In genomic region chr12:64801381-64801780, GRCh38 we compare ENCODE assay signal across 11 cellular contexts. TPM values are rescaled to one million over a fixed set of nuclear protein-coding genes. Genes with fewer than 3 reads are reported as not detected.
DNase-seq lines count a peak whose midpoint lies in the region; ATAC-seq, FAIRE-seq and TF ChIP-seq lines count a peak whose summit lies in the region.
"Had no signal": no experiment of that assay in that cellular context is flagged by ENCODE, and none has a peak within 500 bp of the region (broad histone marks: within the 10 kb centered on the region; RNA-seq: fewer than 3 reads in every experiment).

No MANE protein-coding gene starts in this region.

- H4K20me1 ChIP-seq in osteoblast (ENCODE audit: insufficient read depth, low read length): no peaks in the 10 kb centered on the region

- no peaks in the 10 kb centered on the region for H3K9me3 ChIP-seq in osteoblast (ENCODE audit: low read depth, low read length)
- H3K9me3 ChIP-seq: adrenal gland had no signal

- no peak for ATAC-seq in GM18511 (IDR thresholded peaks at IDR 0.05; ENCODE audit: unreplicated experiment)

- H3K27ac ChIP-seq in osteoblast (ENCODE audit: low read depth, low read length): no peak overlapping the region
- H3K27ac ChIP-seq: adrenal gland had no signal

- H3K79me2 ChIP-seq in osteoblast (ENCODE audit: insufficient read depth, low read length): no peaks in the 10 kb centered on the region

- peak; percentile 18 for DNase-seq in NCI-H1105 treated with DMSO at 0.1 percent for 48 hours (lab: John Stamatoyannopoulos, UW)
- no peak for DNase-seq in NCI-H1105 (lab: John Stamatoyannopoulos, UW)
- no peak for DNase-seq in bronchial epithelial cell (ENCODE audit: low read depth)
- no peak for DNase-seq in osteoblast (ENCODE audit: insufficient read length, low spot score, missing footprints)
- DNase-seq in activated gamma-delta T cell (lab: John Stamatoyannopoulos, UW): no peak
- no peak for DNase-seq in GM12891 (ENCODE audit: insufficient read length, low spot score)
- DNase-seq: adrenal gland; stimulated activated CD4-positive, alpha-beta T cell treated with anti-CD3 and anti-CD28 coated beads, Interleukin-2, amount 100 ng/mL, for 24 hours; T-helper 2 cell had no signal

- H3K4me3 ChIP-seq in bronchial epithelial cell (ENCODE audit: low read depth, low read length) (no peak overlapping the region), osteoblast (ENCODE audit: insufficient read depth, low read length) (no peak overlapping the region)
- H3K4me3 ChIP-seq: adrenal gland had no signal

- no peak overlapping the region for H3K4me2 ChIP-seq in osteoblast (ENCODE audit: insufficient read depth, low read length)

- H2AFZ ChIP-seq in osteoblast (ENCODE audit: low read length): no peak overlapping the region

- no peaks in the 10 kb centered on the region for H3K36me3 ChIP-seq in bronchial epithelial cell (ENCODE audit: control insufficient read depth, insufficient read depth, low read length)
- H3K36me3 ChIP-seq in osteoblast (ENCODE audit: insufficient read depth, low read length): no peaks in the 10 kb centered on the region
- H3K36me3 ChIP-seq: adrenal gland had no signal

- TF ChIP-seq CTCF in LNCAP (IDR thresholded peaks at IDR 0.05) (peak; percentile 39), bronchial epithelial cell (IDR thresholded peaks at IDR 0.05; ENCODE audit: insufficient read depth, low read length, severe bottlenecking) (peak; percentile 42), osteoblast (IDR thresholded peaks at IDR 0.05; ENCODE audit: extremely low read depth, low read depth, low read length) (peak; percentile 39)

- H3K27me3 ChIP-seq in bronchial epithelial cell (ENCODE audit: control insufficient read depth, insufficient read depth, low read length) (no peaks in the 10 kb centered on the region), osteoblast (ENCODE audit: insufficient read depth, low read length) (peaks cover 15% of the 10 kb centered on the region)
- H3K27me3 ChIP-seq: adrenal gland had no signal

- TF ChIP-seq POLR2A in GM12891 (IDR thresholded peaks at IDR 0.05; ENCODE audit: low read depth, low read length): no peak

- FAIRE-seq in bronchial epithelial cell (lab: Jason Lieb, UNC) (no peak), GM12891 (lab: Jason Lieb, UNC) (no peak)

- H3K4me1 ChIP-seq in osteoblast (ENCODE audit: insufficient read depth, low read length): no peaks in the 10 kb centered on the region

TF ChIP-seq in GM12891, 5 proteins besides CTCF, POLR2A, EP300 and RAD21:
- TF ChIP-seq SPI1 (IDR thresholded peaks at IDR 0.05; ENCODE audit: low read depth, low read length) (no peak), PAX5 (IDR thresholded peaks at IDR 0.05; ENCODE audit: insufficient read depth, low read length, severe bottlenecking) (no peak), POLR2AphosphoS5 (IDR thresholded peaks at IDR 0.05; ENCODE audit: low read depth, low read length) (no peak), TAF1 (IDR thresholded peaks at IDR 0.05; ENCODE audit: low read depth, low read length) (no peak)

RNA-seq across cellular contexts. Expression of gene TBC1D30, which starts 23.1 kb away (rescaled TPM):
- total RNA-seq in bronchial epithelial cell: 2.6 and 4.2 TPM in 2 replicates
- 0.29 and 0.72 TPM in 2 replicates for total RNA-seq in osteoblast
- 2.1 TPM for polyA plus RNA-seq in GM12891 (2012; ENCODE audit: low read depth, missing spikeins)

RNA-seq across cellular contexts. Expression of gene GNS, which starts 42.2 kb away (rescaled TPM):
- total RNA-seq in bronchial epithelial cell: 82.7 and 99.0 TPM in 2 replicates
- 277 and 292 TPM in 2 replicates for total RNA-seq in osteoblast
- 10.2 TPM for polyA plus RNA-seq in GM12891 (2012; ENCODE audit: low read depth, missing spikeins)
